Comparison of ENCODE assay signal across 8 cellular contexts in the genomic region with DNA sequence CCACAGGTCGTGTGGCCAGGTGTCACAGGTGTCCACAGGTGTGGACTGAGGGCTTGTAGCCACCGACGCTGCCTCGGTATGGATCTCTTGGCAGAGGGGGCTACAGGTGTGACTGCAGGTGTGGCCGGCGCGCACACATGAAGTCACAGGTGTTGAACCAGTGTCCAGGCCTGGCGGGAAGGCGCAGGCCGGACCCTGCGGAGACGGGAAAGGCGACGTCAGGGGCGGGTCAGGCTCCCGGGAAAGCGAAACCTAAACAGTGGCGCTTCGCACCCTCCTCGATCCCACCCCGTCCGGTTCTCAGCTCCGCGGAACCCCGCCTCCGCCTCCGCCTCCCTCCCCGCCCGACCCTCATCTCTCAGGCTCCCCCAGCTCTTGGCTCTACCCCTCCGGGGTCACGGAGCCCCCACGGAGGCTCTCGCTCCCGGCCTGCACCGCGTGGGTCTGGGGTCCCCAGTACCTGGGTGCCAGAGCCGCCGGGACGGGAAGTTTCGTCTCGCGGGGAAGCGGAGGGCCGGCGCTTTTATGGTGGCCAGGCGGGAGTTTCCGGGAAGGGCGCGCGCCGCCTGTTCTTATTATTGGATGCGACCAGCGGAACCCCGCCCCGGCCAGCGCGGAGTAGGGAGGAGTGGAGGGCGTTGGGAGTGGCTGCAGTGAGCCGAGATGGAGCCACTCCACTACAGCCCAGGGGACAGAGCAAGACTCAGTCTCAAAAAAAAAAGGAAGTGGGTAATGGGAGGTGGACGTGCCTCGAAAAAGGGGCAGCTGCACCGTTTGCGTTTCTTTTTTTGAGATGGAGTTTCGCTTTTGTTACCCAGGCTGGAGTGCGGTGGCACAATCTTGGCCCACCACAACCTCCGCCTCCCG. TPM values are rescaled to one million over a fixed set of nuclear protein-coding genes. Genes with fewer than 3 reads are reported as not detected.
DNase-seq lines count a peak whose midpoint lies in the region; ATAC-seq, FAIRE-seq and TF ChIP-seq lines count a peak whose summit lies in the region.

A gene (minus strand): TSS at position 498 of the 867 bp plus-strand sequence. CDS start 586 bp downstream, outside the sequence.

- H3K27me3 ChIP-seq in layer of hippocampus (ENCODE audit: control insufficient read depth, insufficient read depth, low read length) = no peaks in the 10 kb centered on the region

- TF ChIP-seq RAD21 in A549 (conservative IDR thresholded peaks at IDR 0.05 in 1 of 2, IDR thresholded peaks at IDR 0.05 in 1 of 2) = no peak

- TF ChIP-seq CTCF in A549 (IDR thresholded peaks at IDR 0.05) (no peak), choroid plexus epithelial cell (conservative IDR thresholded peaks at IDR 0.05; ENCODE audit: low read depth, low read length) (no peak)

- H3K9me3 ChIP-seq in A549 = no peaks in the 10 kb centered on the region

- DNase-seq in A549 (ENCODE audit: low read depth in 1 of 2, low spot score in 1 of 2) (peak; percentile 90 to 92), NCI-H460 (ENCODE audit: extremely low read depth, low read depth) (peak; percentile 79), choroid plexus epithelial cell (ENCODE audit: low read depth) (peak; percentile 93)
- DNase-seq in activated CD4-positive, alpha-beta T cell treated with anti-CD3 and anti-CD28 coated beads for 24 hours (ENCODE audit: low read depth in 2 of 2) = peak; percentile 70 to 78
- DNase-seq in stimulated activated CD4-positive, alpha-beta T cell treated with anti-CD3 and anti-CD28 coated beads, Interleukin-1b, Interleukin-23, amount 100 ng/mL, for 24 hours (ENCODE audit: low read depth in 4 of 4, low spot score in 1 of 4) = peak; percentile 58 to 82 (median 66)

- no peak for TF ChIP-seq EP300 in A549 (IDR thresholded peaks at IDR 0.05)

- WGBS in A549 (ENCODE audit: missing lambda C conversion rate) = 11% methylated on average over 37 of the region's 67 CpGs

- POLR2A ChIA-PET in A549 (lab: Yijun Ruan, JAX) = no interaction called here

- peak within 1 kb of the TSS; percentile 88 to 97 for H3K27ac ChIP-seq in A549
- H3K27ac ChIP-seq in layer of hippocampus (ENCODE audit: low read depth, low read length) = peak within 1 kb of the TSS; percentile 81

- no peak for FAIRE-seq in A549 (lab: Jason Lieb, UNC)

- peak within 1 kb of the TSS; percentile 93 for H3K4me2 ChIP-seq in A549

- CTCF ChIA-PET in A549 (lab: Yijun Ruan, JAX) = interaction anchor here (1.1 kb wide), 1 partner anchor 31 kb away, joined by 4 read pairs; no protein-coding TSS in a partner anchor

- H3K4me1 ChIP-seq in A549 = peaks cover 13% of the 10 kb centered on the region; the same call in 2 of the 3 replicates

- ATAC-seq in A549 (peak; percentile 72 to 90), GM18870 (IDR thresholded peaks at IDR 0.05; ENCODE audit: unreplicated experiment) (peak; percentile 62), HG03108 (IDR thresholded peaks at IDR 0.05; ENCODE audit: unreplicated experiment) (peak; percentile 79)

- H3K4me3 ChIP-seq in A549 (peak within 1 kb of the TSS; percentile 58), choroid plexus epithelial cell (ENCODE audit: low read depth, low read length) (peak within 1 kb of the TSS; percentile 86)

- peak; percentile 61 for TF ChIP-seq POLR2A in A549 (IDR thresholded peaks at IDR 0.05; ENCODE audit: low read length)

TF ChIP-seq in A549, 52 proteins besides CTCF, POLR2A, EP300 and RAD21:
- TF ChIP-seq, protein P1, sequence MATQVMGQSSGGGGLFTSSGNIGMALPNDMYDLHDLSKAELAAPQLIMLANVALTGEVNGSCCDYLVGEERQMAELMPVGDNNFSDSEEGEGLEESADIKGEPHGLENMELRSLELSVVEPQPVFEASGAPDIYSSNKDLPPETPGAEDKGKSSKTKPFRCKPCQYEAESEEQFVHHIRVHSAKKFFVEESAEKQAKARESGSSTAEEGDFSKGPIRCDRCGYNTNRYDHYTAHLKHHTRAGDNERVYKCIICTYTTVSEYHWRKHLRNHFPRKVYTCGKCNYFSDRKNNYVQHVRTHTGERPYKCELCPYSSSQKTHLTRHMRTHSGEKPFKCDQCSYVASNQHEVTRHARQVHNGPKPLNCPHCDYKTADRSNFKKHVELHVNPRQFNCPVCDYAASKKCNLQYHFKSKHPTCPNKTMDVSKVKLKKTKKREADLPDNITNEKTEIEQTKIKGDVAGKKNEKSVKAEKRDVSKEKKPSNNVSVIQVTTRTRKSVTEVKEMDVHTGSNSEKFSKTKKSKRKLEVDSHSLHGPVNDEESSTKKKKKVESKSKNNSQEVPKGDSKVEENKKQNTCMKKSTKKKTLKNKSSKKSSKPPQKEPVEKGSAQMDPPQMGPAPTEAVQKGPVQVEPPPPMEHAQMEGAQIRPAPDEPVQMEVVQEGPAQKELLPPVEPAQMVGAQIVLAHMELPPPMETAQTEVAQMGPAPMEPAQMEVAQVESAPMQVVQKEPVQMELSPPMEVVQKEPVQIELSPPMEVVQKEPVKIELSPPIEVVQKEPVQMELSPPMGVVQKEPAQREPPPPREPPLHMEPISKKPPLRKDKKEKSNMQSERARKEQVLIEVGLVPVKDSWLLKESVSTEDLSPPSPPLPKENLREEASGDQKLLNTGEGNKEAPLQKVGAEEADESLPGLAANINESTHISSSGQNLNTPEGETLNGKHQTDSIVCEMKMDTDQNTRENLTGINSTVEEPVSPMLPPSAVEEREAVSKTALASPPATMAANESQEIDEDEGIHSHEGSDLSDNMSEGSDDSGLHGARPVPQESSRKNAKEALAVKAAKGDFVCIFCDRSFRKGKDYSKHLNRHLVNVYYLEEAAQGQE (IDR thresholded peaks at IDR 0.05) = peak; percentile 32; the same call in 1 of the 2 replicates
- TF ChIP-seq, protein P2, sequence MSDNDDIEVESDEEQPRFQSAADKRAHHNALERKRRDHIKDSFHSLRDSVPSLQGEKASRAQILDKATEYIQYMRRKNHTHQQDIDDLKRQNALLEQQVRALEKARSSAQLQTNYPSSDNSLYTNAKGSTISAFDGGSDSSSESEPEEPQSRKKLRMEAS (IDR thresholded peaks at IDR 0.05) = peak; percentile 45; the same call in 1 of the 2 replicates
- TF ChIP-seq ESRRA (IDR thresholded peaks at IDR 0.05; ENCODE audit: borderline replicate concordance, low read length) = no peak
- no peak for TF ChIP-seq CEBPB (IDR thresholded peaks at IDR 0.05)
- no peak for TF ChIP-seq FOSB (CRISPR knock-in tag; IDR thresholded peaks at IDR 0.05)
- TF ChIP-seq JUN (IDR thresholded peaks at IDR 0.05) = peak in 1 of 2 experiments; percentile 92; a peak in 2 of 5 replicates
- no peak for TF ChIP-seq CBX8 (IDR thresholded peaks at IDR 0.05)
- TF ChIP-seq JUNB (IDR thresholded peaks at IDR 0.05) = no peak
- no peak for TF ChIP-seq ZC3H11A (IDR thresholded peaks at IDR 0.05)
- TF ChIP-seq RARB (CRISPR knock-in tag; IDR thresholded peaks at IDR 0.05) = no peak
- no peak for TF ChIP-seq MAZ (IDR thresholded peaks at IDR 0.05; ENCODE audit: borderline replicate concordance, low read depth, low read length)
- TF ChIP-seq NFE2L2 (conservative IDR thresholded peaks at IDR 0.05; ENCODE audit: low read length) = no peak
- TF ChIP-seq FOSL2 (IDR thresholded peaks at IDR 0.05) = no peak
- no peak for TF ChIP-seq FOSL2 (CRISPR knock-in tag; IDR thresholded peaks at IDR 0.05)
- TF ChIP-seq MYC (IDR thresholded peaks at IDR 0.05; ENCODE audit: borderline replicate concordance, low read length) = no peak
- TF ChIP-seq GATA3 (IDR thresholded peaks at IDR 0.05; ENCODE audit: borderline replicate concordance) = no peak; the same call in 1 of the 2 replicates
- TF ChIP-seq ZFP36 (IDR thresholded peaks at IDR 0.05; ENCODE audit: borderline replicate concordance, partially characterized antibody) = no peak
- no peak for TF ChIP-seq ZSCAN20 (CRISPR knock-in tag; IDR thresholded peaks at IDR 0.05)
- no peak for TF ChIP-seq RNF2 (IDR thresholded peaks at IDR 0.05; ENCODE audit: borderline replicate concordance, low read depth)
- no peak for TF ChIP-seq KDM1A (IDR thresholded peaks at IDR 0.05; ENCODE audit: low read depth)
- TF ChIP-seq, protein P3, sequence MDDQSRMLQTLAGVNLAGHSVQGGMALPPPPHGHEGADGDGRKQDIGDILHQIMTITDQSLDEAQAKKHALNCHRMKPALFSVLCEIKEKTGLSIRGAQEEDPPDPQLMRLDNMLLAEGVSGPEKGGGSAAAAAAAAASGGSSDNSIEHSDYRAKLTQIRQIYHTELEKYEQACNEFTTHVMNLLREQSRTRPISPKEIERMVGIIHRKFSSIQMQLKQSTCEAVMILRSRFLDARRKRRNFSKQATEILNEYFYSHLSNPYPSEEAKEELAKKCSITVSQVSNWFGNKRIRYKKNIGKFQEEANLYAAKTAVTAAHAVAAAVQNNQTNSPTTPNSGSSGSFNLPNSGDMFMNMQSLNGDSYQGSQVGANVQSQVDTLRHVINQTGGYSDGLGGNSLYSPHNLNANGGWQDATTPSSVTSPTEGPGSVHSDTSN (IDR thresholded peaks at IDR 0.05) = no peak
- no peak for TF ChIP-seq HOXB13 (CRISPR knock-in tag; IDR thresholded peaks at IDR 0.05; ENCODE audit: low read depth)
- TF ChIP-seq PHF8 (IDR thresholded peaks at IDR 0.05; ENCODE audit: borderline replicate concordance, low read depth) = peak; percentile 64; the same call in 1 of the 2 replicates
- no peak for TF ChIP-seq SMC3 (IDR thresholded peaks at IDR 0.05)
- no peak for TF ChIP-seq BHLHE40 (IDR thresholded peaks at IDR 0.05; ENCODE audit: low read depth, low read length)
- TF ChIP-seq ZNF302 (CRISPR knock-in tag; IDR thresholded peaks at IDR 0.05) = no peak
- no peak for TF ChIP-seq SREBF2 (IDR thresholded peaks at IDR 0.05)
- TF ChIP-seq, protein P4, sequence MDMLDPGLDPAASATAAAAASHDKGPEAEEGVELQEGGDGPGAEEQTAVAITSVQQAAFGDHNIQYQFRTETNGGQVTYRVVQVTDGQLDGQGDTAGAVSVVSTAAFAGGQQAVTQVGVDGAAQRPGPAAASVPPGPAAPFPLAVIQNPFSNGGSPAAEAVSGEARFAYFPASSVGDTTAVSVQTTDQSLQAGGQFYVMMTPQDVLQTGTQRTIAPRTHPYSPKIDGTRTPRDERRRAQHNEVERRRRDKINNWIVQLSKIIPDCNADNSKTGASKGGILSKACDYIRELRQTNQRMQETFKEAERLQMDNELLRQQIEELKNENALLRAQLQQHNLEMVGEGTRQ (IDR thresholded peaks at IDR 0.05) = no peak
- no peak for TF ChIP-seq KDM5A (IDR thresholded peaks at IDR 0.05)

RNA-seq across cellular contexts. Expression of the gene that starts here (rescaled TPM):
- polyA plus RNA-seq in A549 (2011; rRNA removed) = 2.0 TPM in 2 replicates
- polyA plus RNA-seq in A549 (2012; cell fraction: cytosol; rRNA removed) = 2.5 and 4.7 TPM in 2 replicates
- 10.7 and 13.3 TPM in 2 replicates for polyA plus RNA-seq in A549 (2012; cell fraction: nucleus; rRNA removed)
- 3.1 to 3.8 TPM (median 3.4 TPM) in 3 replicates for polyA plus RNA-seq in A549 (2017; fragmentation: RNase III; extraction: RNeasy Plus Mini Kit Qiagen cat#74134 plus additional on column Dnase treatment)
- polyA minus RNA-seq in A549 (2011; rRNA and poly(A)+ RNA removed) = 2.5 and 3.0 TPM in 2 replicates
- total RNA-seq in NCI-H460 (2014; rRNA removed; shearing (Covaris generic)) = 3.8 and 5.0 TPM in 2 replicates
- polyA plus RNA-seq in NCI-H460 (2014; cell fraction: nucleus; rRNA removed) = 4.7 and 8.4 TPM in 2 replicates

Comparison
In these comparisons a context has a peak if more than half of its experiments do, and no peak if none do; other contexts are left out.
1. Peak in every context shown above with its lines: DNase-seq, ATAC-seq, H3K4me3 ChIP-seq and H3K27ac ChIP-seq.